Comparison of ENCODE assay signal across 36 cellular contexts in the genomic region with DNA sequence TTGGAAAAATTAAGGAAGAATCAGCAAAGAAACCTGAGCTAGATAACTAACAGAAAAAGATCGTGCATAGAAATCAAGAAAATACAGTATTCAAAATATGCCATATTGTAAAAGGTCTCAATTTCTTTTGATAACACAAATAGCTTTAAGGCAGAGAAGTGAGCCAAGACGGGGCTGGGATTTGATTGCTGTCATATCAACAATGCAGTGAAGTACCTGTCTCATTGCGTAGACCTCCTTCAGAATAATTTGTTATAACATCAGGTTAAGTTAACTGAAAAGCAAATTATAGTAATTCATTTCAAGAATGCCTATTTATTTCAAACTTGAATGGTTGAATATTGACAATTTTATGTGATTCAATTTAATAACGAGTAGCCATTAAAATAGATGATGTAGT.
"Had no signal": no experiment of that assay in that cellular context is flagged by ENCODE, and none has a peak within 500 bp of the region (broad histone marks: within the 10 kb centered on the region; RNA-seq: fewer than 3 reads in every experiment).

No MANE protein-coding gene starts in this region.

- DNase-seq: Karpas-422, Kasumi-1, KBM-7, KG1, MG63, MM.1S, MV-4-11, NCI-H1048, NCI-H1092, NCI-H1092 treated with DMSO at 0.1 percent for 48 hours, NCI-H1105, NCI-H1105 treated with DMSO at 0.1 percent for 48 hours, NCI-H1417 treated with DMSO at 0.1 percent for 48 hours, NCI-H146, NCI-H1694, NCI-H1694 treated with DMSO at 0.1 percent for 48 hours, NCI-H187, NCI-H187 treated with DMSO at 0.1 percent for 48 hours, NCI-H1930, NCI-H2029, NCI-H2029 treated with DMSO at 0.1 percent for 48 hours, NCI-H2081, NCI-H2081 treated with DMSO at 0.1 percent for 48 hours, NCI-H2107, NCI-H2171, NCI-H2171 treated with DMSO at 0.1 percent for 48 hours, NCI-H226, NCI-H345, NCI-H446, NCI-H446 treated with DMSO at 0.1 percent for 48 hours, NCI-H510A, NCI-H510A treated with DMSO at 0.1 percent for 48 hours, NCI-H524, NCI-H524 treated with DMSO at 0.1 percent for 48 hours, NCI-H526 had no signal

- H3K9ac ChIP-seq: KMS-11 had no signal

- H3K9me3 ChIP-seq: MG63 had no signal

- H3K4me2 ChIP-seq: KMS-11 had no signal

- H3K4me3 ChIP-seq: MG63 had no signal

- H3K36me3 ChIP-seq: MG63 had no signal

- H3K27ac ChIP-seq: KMS-11 had no signal

- H3K27me3 ChIP-seq: MG63 had no signal
